Comparison of ENCODE assay signal across 14 cellular contexts in genomic region chr17:51005768-51006167, GRCh38.
"Had no signal": no experiment of that assay in that cellular context is flagged by ENCODE, and none has a peak within 500 bp of the region (broad histone marks: within the 10 kb centered on the region; RNA-seq: fewer than 3 reads in every experiment).

No MANE protein-coding gene starts in this region.

- ATAC-seq: activated CD4-positive, alpha-beta T cell treated with anti-CD3 and anti-CD28 coated beads for 36 hours; activated CD8-positive, alpha-beta T cell treated with anti-CD3 and anti-CD28 coated beads for 36 hours; natural killer cell; T-cell had no signal

- H3K4me3 Mint-ChIP-seq: activated CD4-positive, alpha-beta T cell treated with anti-CD3 and anti-CD28 coated beads for 36 hours; activated CD8-positive, alpha-beta T cell treated with anti-CD3 and anti-CD28 coated beads for 36 hours; brain; natural killer cell; T-cell had no signal

- DNase-seq: activated CD4-positive, alpha-beta T cell treated with anti-CD3 and anti-CD28 coated beads for 36 hours; activated CD8-positive, alpha-beta T cell treated with anti-CD3 and anti-CD28 coated beads for 36 hours; activated naive CD4-positive, alpha-beta T cell treated with anti-CD3 and anti-CD28 coated beads, Interleukin-2, amount 50 U/mL, for 16 hours; glutamatergic neuron; natural killer cell; stimulated activated CD4-positive, alpha-beta T cell treated with anti-CD3 and anti-CD28 coated beads, Interleukin-15, amount 100 ng/mL, for 24 hours; stimulated activated CD4-positive, alpha-beta T cell treated with anti-CD3 and anti-CD28 coated beads, Interleukin-4, amount 100 ng/mL, for 24 hours; T-cell; transverse colon; WERI-Rb-1 had no signal

- H3K9me3 Mint-ChIP-seq: activated CD8-positive, alpha-beta T cell treated with anti-CD3 and anti-CD28 coated beads for 36 hours; activated T-helper 2 cell treated with anti-CD3 and anti-CD28 coated beads, Interferon-gamma antibody, Interleukin-2, Interleukin-4, amounts not matched to agents 10 μg/mL and 5 μg/mL and 100 μg/mL, durations not matched to agents 14 hours and 24 hours and 36 hours; brain; natural killer cell; T-cell had no signal

- H3K27me3 ChIP-seq: esophagus muscularis mucosa, transverse colon had no signal

- H3K4me3 ChIP-seq: esophagus muscularis mucosa, lung, transverse colon had no signal

- H3K27me3 Mint-ChIP-seq: activated CD4-positive, alpha-beta T cell treated with anti-CD3 and anti-CD28 coated beads for 36 hours; activated CD8-positive, alpha-beta T cell treated with anti-CD3 and anti-CD28 coated beads for 36 hours; brain; T-cell had no signal

- H3K27ac ChIP-seq: esophagus muscularis mucosa, transverse colon, WERI-Rb-1 had no signal

- H3K27ac Mint-ChIP-seq: activated CD4-positive, alpha-beta T cell treated with anti-CD3 and anti-CD28 coated beads for 36 hours; activated CD8-positive, alpha-beta T cell treated with anti-CD3 and anti-CD28 coated beads for 36 hours; activated T-helper 2 cell treated with anti-CD3 and anti-CD28 coated beads, Interferon-gamma antibody, Interleukin-2, Interleukin-4, amounts not matched to agents 10 μg/mL and 5 μg/mL and 100 μg/mL, durations not matched to agents 14 hours and 24 hours and 36 hours; natural killer cell; T-cell had no signal

- H3K9me3 ChIP-seq: esophagus muscularis mucosa, transverse colon had no signal
